Comparison of ENCODE assay signal across 9 cellular contexts in genomic region chr1:116515702-116516101, GRCh38. TPM values are rescaled to one million over a fixed set of nuclear protein-coding genes. Genes with fewer than 3 reads are reported as not detected.
DNase-seq lines count a peak whose midpoint lies in the region; ATAC-seq and TF ChIP-seq lines count a peak whose summit lies in the region.
"Had no signal": no experiment of that assay in that cellular context is flagged by ENCODE, and none has a peak within 500 bp of the region (broad histone marks: within the 10 kb centered on the region; RNA-seq: fewer than 3 reads in every experiment).

No MANE protein-coding gene starts in this region.

- H3K27ac ChIP-seq in HL-60 (replicated peaks) (peak overlapping the region; percentile 87), testis (no peak overlapping the region)

- no TSS peak for BruUV-seq in Calu3 (replicated peaks; lab: Mats Ljungman, UMichigan)

- H3K27ac Mint-ChIP-seq in Calu3 (ENCODE audit: unreplicated experiment) (peak overlapping the region; percentile 86), mesothelial cell of epicardium (peak overlapping the region; percentile 26)
- peak overlapping the region; percentile 89 for H3K27ac Mint-ChIP-seq in activated CD8-positive, alpha-beta T cell treated with anti-CD3 and anti-CD28 coated beads for 36 hours

- H3K9me3 Mint-ChIP-seq in Calu3 (ENCODE audit: low read depth, unreplicated experiment), result peaks cover 6% of the 10 kb centered on the region
- H3K9me3 Mint-ChIP-seq in activated CD8-positive, alpha-beta T cell treated with anti-CD3 and anti-CD28 coated beads for 36 hours, result no peaks in the 10 kb centered on the region
- peaks cover 8% of the 10 kb centered on the region for H3K9me3 Mint-ChIP-seq in mesothelial cell of epicardium

- no peak for TF ChIP-seq CTCF in Calu3 (IDR thresholded peaks at IDR 0.05; ENCODE audit: unreplicated experiment)
- no peak for TF ChIP-seq CTCF in HL-60 (IDR thresholded peaks at IDR 0.05; ENCODE audit: insufficient read depth, low read length)
- TF ChIP-seq CTCF in activated CD8-positive, alpha-beta T cell treated with anti-CD3 and anti-CD28 coated beads for 36 hours (IDR thresholded peaks at IDR 0.05), result no peak
- no peak for TF ChIP-seq CTCF in mesothelial cell of epicardium (IDR thresholded peaks at IDR 0.05; ENCODE audit: unreplicated experiment)
- no peak for TF ChIP-seq CTCF in testis (IDR thresholded peaks at IDR 0.05)

- H3K4me3 Mint-ChIP-seq in Calu3 (ENCODE audit: low read depth, unreplicated experiment) (no peak overlapping the region), mesothelial cell of epicardium (no peak overlapping the region)
- H3K4me3 Mint-ChIP-seq in activated CD8-positive, alpha-beta T cell treated with anti-CD3 and anti-CD28 coated beads for 36 hours, result peak overlapping the region; percentile 42

- H3K4me1 ChIP-seq in testis, result no peaks in the 10 kb centered on the region

- WGBS in testis, 2 donors, result 76 to 88% methylated on average over 7 of the region's 7 CpGs

- no peak for TF ChIP-seq POLR2A in testis (IDR thresholded peaks at IDR 0.05)

- intact Hi-C loops in Calu3 (cut with micrococcal nuclease; ENCODE audit: unreplicated experiment) (loop anchor here (5.0 kb wide), 1 partner anchor 37 kb away; no protein-coding TSS in a partner anchor), testis (cut with DNase I; ENCODE audit: low total_unique reads) (no loop called here)
- intact Hi-C loops in activated CD8-positive, alpha-beta T cell treated with anti-CD3 and anti-CD28 coated beads for 36 hours (cut with micrococcal nuclease), result no loop called here

- no peaks in the 10 kb centered on the region for H3K27me3 Mint-ChIP-seq in Calu3 (ENCODE audit: unreplicated experiment)
- no peaks in the 10 kb centered on the region for H3K27me3 Mint-ChIP-seq in activated CD8-positive, alpha-beta T cell treated with anti-CD3 and anti-CD28 coated beads for 36 hours
- H3K27me3 Mint-ChIP-seq in mesothelial cell of epicardium (ENCODE audit: low read depth), result no peaks in the 10 kb centered on the region

- no peaks in the 10 kb centered on the region for H3K36me3 ChIP-seq in testis (ENCODE audit: low read depth, missing control alignments)

- H3K4me1 Mint-ChIP-seq in Calu3 (ENCODE audit: low read depth, unreplicated experiment), result peaks cover 45% of the 10 kb centered on the region
- H3K4me1 Mint-ChIP-seq in activated CD8-positive, alpha-beta T cell treated with anti-CD3 and anti-CD28 coated beads for 36 hours (ENCODE audit: low read depth), result peaks cover 49% of the 10 kb centered on the region
- H3K4me1 Mint-ChIP-seq in mesothelial cell of epicardium, result peaks cover 6% of the 10 kb centered on the region

- no peaks in the 10 kb centered on the region for H3K9me3 ChIP-seq in testis

- no peak for DNase-seq in Calu3
- DNase-seq in HL-60 (ENCODE audit: low read depth in 1 of 2, low spot score in 1 of 2), result peak in 1 of 2 experiments; percentile 53
- peak; percentile 26 for DNase-seq in activated CD8-positive, alpha-beta T cell treated with anti-CD3 and anti-CD28 coated beads for 36 hours
- no peak for DNase-seq in mesothelial cell of epicardium (ENCODE audit: low spot score in 2 of 2, unreplicated experiment in 2 of 2)
- DNase-seq in NCI-H82 treated with DMSO at 0.1 percent for 48 hours (lab: John Stamatoyannopoulos, UW; ENCODE audit: unreplicated experiment), result no peak
- no peak for DNase-seq in NCI-H510A treated with DMSO at 0.1 percent for 48 hours (lab: John Stamatoyannopoulos, UW)
- DNase-seq in testis, result no peak

- H3K27me3 ChIP-seq in HL-60 (ENCODE audit: insufficient read depth, poor library complexity, severe bottlenecking), result no peaks in the 10 kb centered on the region
- H3K27me3 ChIP-seq in testis, result no peaks in the 10 kb centered on the region

- CTCF ChIA-PET in Calu3 (lab: Charles Lee), result no interaction called here
- CTCF ChIA-PET in activated CD8-positive, alpha-beta T cell treated with anti-CD3 and anti-CD28 coated beads for 36 hours (lab: Charles Lee), result interaction anchor here (1.0 to 2.7 kb wide), 8 partner anchors 11 to 376 kb away, joined by 3 to 22 read pairs (median 4); no protein-coding TSS in a partner anchor

- no peak overlapping the region for H3K4me3 ChIP-seq in HL-60 (replicated peaks; ENCODE audit: insufficient read depth, low read length)
- H3K4me3 ChIP-seq in testis, result no peak overlapping the region

- H3K36me3 Mint-ChIP-seq in Calu3 (ENCODE audit: insufficient read depth, unreplicated experiment), result peaks cover 12% of the 10 kb centered on the region
- peaks cover 3% of the 10 kb centered on the region for H3K36me3 Mint-ChIP-seq in activated CD8-positive, alpha-beta T cell treated with anti-CD3 and anti-CD28 coated beads for 36 hours (ENCODE audit: low read depth)
- H3K36me3 Mint-ChIP-seq in mesothelial cell of epicardium, result no peaks in the 10 kb centered on the region

- ATAC-seq in activated CD8-positive, alpha-beta T cell treated with anti-CD3 and anti-CD28 coated beads for 36 hours, result peak; percentile 25
- ATAC-seq in HG02870 (IDR thresholded peaks at IDR 0.05; ENCODE audit: unreplicated experiment), result no peak
- ATAC-seq: Panc1 had no signal

- POLR2A ChIA-PET in activated CD8-positive, alpha-beta T cell treated with anti-CD3 and anti-CD28 coated beads for 36 hours (lab: Charles Lee), result interaction anchor here (1.0 to 1.8 kb wide), 4 partner anchors 13 to 545 kb away, joined by 3 to 5 read pairs (median 4); partner anchors contain the start of gene TTF2

RNA-seq across cellular contexts. Expression of gene CD58, which starts 55.1 kb away (rescaled TPM):
- total RNA-seq in Calu3 (2022), result 18.9 and 22.9 TPM in 2 replicates
- total RNA-seq in activated CD8-positive, alpha-beta T cell treated with anti-CD3 and anti-CD28 coated beads for 36 hours, result 10 to 100 TPM; 11.1 to 12.7 TPM
- total RNA-seq in mesothelial cell of epicardium, result 6.6 to 8.0 TPM (median 7.6 TPM) in 3 replicates
- 10 to 100 TPM; 11.4 to 14.9 TPM for total RNA-seq in testis
- polyA plus RNA-seq in testis (ENCODE audit: insufficient read depth, low read depth, low replicate concordance), result 15.0 TPM

Comparison
In these comparisons a context has a peak if more than half of its experiments do, and no peak if none do; other contexts are left out.
1. H3K27ac Mint-ChIP-seq: peak in every context shown above with its lines; median percentile 89 in activated CD8-positive, alpha-beta T cell treated with anti-CD3 and anti-CD28 coated beads for 36 hours; 86 in Calu3; 26 in mesothelial cell of epicardium.